Comparison of ENCODE assay signal across 22 cellular contexts in genomic region chr20:13200767-13201500, GRCh38. TPM values are rescaled to one million over a fixed set of nuclear protein-coding genes. Genes with fewer than 3 reads are reported as not detected.
A peak's percentile ranks its signal among the peaks of the same experiment; 100 is the strongest.
DNase-seq lines count a peak whose midpoint lies in the region; ATAC-seq and TF ChIP-seq lines count a peak whose summit lies in the region.
"Had no signal": no experiment of that assay in that cellular context is flagged by ENCODE, and none has a peak within 500 bp of the region (broad histone marks: within the 10 kb centered on the region; RNA-seq: fewer than 3 reads in every experiment).

No MANE protein-coding gene starts in this region.

- H3K9me3 Mint-ChIP-seq in CD8-positive, alpha-beta memory T cell: peaks cover 0 to 2% (median 0%) of the 10 kb centered on the region in 5 donors
- H3K9me3 Mint-ChIP-seq: activated T-helper 2 cell treated with anti-CD3 and anti-CD28 coated beads, Interferon-gamma antibody, Interleukin-2, Interleukin-4, amounts not matched to agents 10 μg/mL and 5 μg/mL and 100 μg/mL, durations not matched to agents 14 hours and 24 hours and 36 hours; central memory CD8-positive, alpha-beta T cell; stimulated activated naive CD8-positive, alpha-beta T cell treated with anti-CD3 and anti-CD28 coated beads, Interleukin-15, amount 100 ng/mL, for 72 hours had no signal

- no peaks in the 10 kb centered on the region for H3K9me3 ChIP-seq in WERI-Rb-1 (ENCODE audit: severe bottlenecking)
- no peaks in the 10 kb centered on the region for H3K9me3 ChIP-seq in CD8-positive, alpha-beta memory T cell (ENCODE audit: low read length)
- H3K9me3 ChIP-seq: lower lobe of right lung, upper lobe of right lung had no signal

- peaks cover 0 to 15% of the 10 kb centered on the region in 2 donors for H3K27me3 Mint-ChIP-seq in CD8-positive, alpha-beta memory T cell
- H3K27me3 Mint-ChIP-seq: central memory CD8-positive, alpha-beta T cell had no signal

- no peaks in the 10 kb centered on the region for H3K36me3 Mint-ChIP-seq in CD8-positive, alpha-beta memory T cell
- H3K36me3 Mint-ChIP-seq: natural killer cell had no signal

- H3K36me3 ChIP-seq in WERI-Rb-1: no peaks in the 10 kb centered on the region
- H3K36me3 ChIP-seq in CD8-positive, alpha-beta memory T cell (ENCODE audit: insufficient read depth, low read length): no peaks in the 10 kb centered on the region
- H3K36me3 ChIP-seq: lower lobe of right lung, upper lobe of right lung had no signal

- H3K27ac ChIP-seq in WERI-Rb-1: no peak overlapping the region
- no peak overlapping the region for H3K27ac ChIP-seq in CD8-positive, alpha-beta memory T cell (ENCODE audit: low read depth, low read length)
- H3K27ac ChIP-seq: foreskin keratinocyte, lower lobe of right lung, upper lobe of right lung had no signal

- H3K27ac Mint-ChIP-seq in CD8-positive, alpha-beta memory T cell: peak overlapping the region in 1 of 8 donors; percentile 30
- H3K27ac Mint-ChIP-seq: activated CD8-positive, alpha-beta T cell treated with anti-CD3 and anti-CD28 coated beads, Interleukin-2, amount 10 ng/mL, durations not matched to agents 7 days and 5 days; activated T-helper 2 cell treated with anti-CD3 and anti-CD28 coated beads, Interferon-gamma antibody, Interleukin-2, Interleukin-4, amounts not matched to agents 10 μg/mL and 5 μg/mL and 100 μg/mL, durations not matched to agents 14 hours and 24 hours and 36 hours; CD4-positive, alpha-beta memory T cell; natural killer cell had no signal

- H3K4me3 ChIP-seq in WERI-Rb-1 (ENCODE audit: low read depth, low read length): no peak overlapping the region
- no peak overlapping the region for H3K4me3 ChIP-seq in CD8-positive, alpha-beta memory T cell (ENCODE audit: low read length)
- H3K4me3 ChIP-seq: K562, lower lobe of right lung, upper lobe of right lung had no signal

- DNase-seq in COR-L47 (lab: John Stamatoyannopoulos, UW) (peak; percentile 97), NCI-H1105 treated with DMSO at 0.1 percent for 48 hours (lab: John Stamatoyannopoulos, UW) (peak; percentile 100), NCI-H2196 (lab: John Stamatoyannopoulos, UW; ENCODE audit: unreplicated experiment) (peak; percentile 8), WERI-Rb-1 (peak; percentile 17), kidney tubule cell (ENCODE audit: low spot score) (no peak), UCSD-AML1 (lab: John Stamatoyannopoulos, UW; ENCODE audit: unreplicated experiment) (no peak)
- no peak for DNase-seq in CD8-positive, alpha-beta memory T cell
- DNase-seq: ACHN; activated CD8-positive, alpha-beta T cell treated with anti-CD3 and anti-CD28 coated beads, Interleukin-2, amount 10 ng/mL, durations not matched to agents 7 days and 5 days; CD4-positive, alpha-beta memory T cell; foreskin keratinocyte; lower lobe of right lung; natural killer cell; NCI-H446; RPMI8226; stimulated activated CD4-positive, alpha-beta T cell treated with anti-CD3 and anti-CD28 coated beads, Interleukin-15, amount 100 ng/mL, for 24 hours; stimulated activated naive CD8-positive, alpha-beta T cell treated with anti-CD3 and anti-CD28 coated beads, Interleukin-15, amount 100 ng/mL, for 72 hours; upper lobe of right lung had no signal

- CTCF ChIA-PET in CD8-positive, alpha-beta memory T cell (lab: Charles Lee): no interaction called here

- no peak for TF ChIP-seq CTCF in WERI-Rb-1 (IDR thresholded peaks at IDR 0.05; ENCODE audit: low read depth, low read length)

- no peak for ATAC-seq in HG02981 (IDR thresholded peaks at IDR 0.05; ENCODE audit: unreplicated experiment)
- ATAC-seq: activated CD8-positive, alpha-beta T cell treated with anti-CD3 and anti-CD28 coated beads, Interleukin-2, amount 10 ng/mL, durations not matched to agents 7 days and 5 days; foreskin keratinocyte; K562; lower lobe of right lung; natural killer cell; stimulated activated naive CD8-positive, alpha-beta T cell treated with anti-CD3 and anti-CD28 coated beads, Interleukin-15, amount 100 ng/mL, for 72 hours; upper lobe of right lung had no signal

- no peaks in the 10 kb centered on the region for H3K27me3 ChIP-seq in WERI-Rb-1 (ENCODE audit: insufficient read depth, low read depth, severe bottlenecking)
- no peaks in the 10 kb centered on the region for H3K27me3 ChIP-seq in CD8-positive, alpha-beta memory T cell (ENCODE audit: insufficient read depth, low read length, poor library complexity, severe bottlenecking)
- H3K27me3 ChIP-seq: foreskin keratinocyte, upper lobe of right lung had no signal

- no peaks in the 10 kb centered on the region for H3K4me1 ChIP-seq in CD8-positive, alpha-beta memory T cell (ENCODE audit: insufficient read depth, low read length)
- H3K4me1 ChIP-seq: foreskin keratinocyte, lower lobe of right lung, upper lobe of right lung had no signal

- no peak overlapping the region for H3K4me3 Mint-ChIP-seq in CD8-positive, alpha-beta memory T cell
- H3K4me3 Mint-ChIP-seq: activated CD8-positive, alpha-beta T cell treated with anti-CD3 and anti-CD28 coated beads, Interleukin-2, amount 10 ng/mL, durations not matched to agents 7 days and 5 days; CD4-positive, alpha-beta memory T cell; central memory CD8-positive, alpha-beta T cell; natural killer cell; stimulated activated naive CD8-positive, alpha-beta T cell treated with anti-CD3 and anti-CD28 coated beads, Interleukin-15, amount 100 ng/mL, for 72 hours had no signal

- H3K4me1 Mint-ChIP-seq in CD8-positive, alpha-beta memory T cell: no peaks in the 10 kb centered on the region
- H3K4me1 Mint-ChIP-seq: central memory CD8-positive, alpha-beta T cell; stimulated activated naive CD8-positive, alpha-beta T cell treated with anti-CD3 and anti-CD28 coated beads, Interleukin-15, amount 100 ng/mL, for 72 hours had no signal

- POLR2A ChIA-PET in CD8-positive, alpha-beta memory T cell (lab: Charles Lee): no interaction called here

RNA-seq across cellular contexts. Expression of gene ISM1, which starts 20.1 kb away (rescaled TPM):
- 1 to 10 TPM; 1.6 to 1.7 TPM for total RNA-seq in CD8-positive, alpha-beta memory T cell
- polyA plus RNA-seq in CD8-positive, alpha-beta memory T cell: 1.3 TPM
- total RNA-seq: K562 had no signal
- polyA plus RNA-seq: K562 had no signal

Comparison
In these comparisons a context has a peak if more than half of its experiments do, and no peak if none do; other contexts are left out.
1. DNase-seq: peak in COR-L47 (single experiment), NCI-H1105 treated with DMSO at 0.1 percent for 48 hours (single experiment), NCI-H2196 (single experiment) and WERI-Rb-1 (single experiment); none in CD8-positive, alpha-beta memory T cell (0 of 5), kidney tubule cell (single experiment) and UCSD-AML1 (single experiment).